Comparison of ENCODE assay signal across 8 cellular contexts in genomic region chr17:67390646-67391480, GRCh38. TPM values are rescaled to one million over a fixed set of nuclear protein-coding genes. Genes with fewer than 3 reads are reported as not detected.
DNase-seq lines count a peak whose midpoint lies in the region; TF ChIP-seq lines count a peak whose summit lies in the region.

No MANE protein-coding gene starts in this region.

- peak overlapping the region; percentile 40 for H3K4me3 Mint-ChIP-seq in activated CD4-positive, alpha-beta memory T cell treated with anti-CD3 and anti-CD28 coated beads, Interleukin-2, amount 10 ng/mL, durations not matched to agents 7 days and 5 days

- H3K9me3 Mint-ChIP-seq in activated CD4-positive, alpha-beta memory T cell treated with anti-CD3 and anti-CD28 coated beads, Interleukin-2, amount 10 ng/mL, durations not matched to agents 7 days and 5 days: no peaks in the 10 kb centered on the region

- CTCF ChIA-PET in activated CD4-positive, alpha-beta memory T cell treated with anti-CD3 and anti-CD28 coated beads, Interleukin-2, amount 10 ng/mL, durations not matched to agents 7 days and 5 days (lab: Charles Lee): interaction anchor here (1.0 to 7.3 kb wide), 6 partner anchors 14 to 91 kb away, joined by 3 to 140 read pairs (median 4); partner anchors contain the start of gene PITPNC1

- in situ Hi-C loops in GM13976 (cut with MboI; ENCODE audit: low sequenced_read_pairs, unreplicated experiment): loop anchor here (25.0 kb wide), 1 partner anchor 196 kb away; no protein-coding TSS in a partner anchor

- DNase-seq in GM13976 (ENCODE audit: low spot score) (peak; percentile 81), HFF-Myc (ENCODE audit: extremely low read depth, low read depth) (peak; percentile 63), NCI-H2029 treated with DMSO at 0.1 percent for 48 hours (lab: John Stamatoyannopoulos, UW) (peak; percentile 83), epithelial cell of proximal tubule (ENCODE audit: low read depth) (peak; percentile 81), nucleus accumbens (lab: John Stamatoyannopoulos, UW) (peak in 39 of 56 donors; percentile 6 to 64 (median 27)), SKM-1 treated with dmso at 0.1 percent for 144 hours (lab: John Stamatoyannopoulos, UW; ENCODE audit: unreplicated experiment) (no peak), NCI-H345 (lab: John Stamatoyannopoulos, UW) (no peak)
- DNase-seq in activated CD4-positive, alpha-beta memory T cell treated with anti-CD3 and anti-CD28 coated beads, Interleukin-2, amount 10 ng/mL, durations not matched to agents 7 days and 5 days: peak; percentile 78

- peak overlapping the region; percentile 78 for H3K27ac Mint-ChIP-seq in activated CD4-positive, alpha-beta memory T cell treated with anti-CD3 and anti-CD28 coated beads, Interleukin-2, amount 10 ng/mL, durations not matched to agents 7 days and 5 days

- POLR2A ChIA-PET in activated CD4-positive, alpha-beta memory T cell treated with anti-CD3 and anti-CD28 coated beads, Interleukin-2, amount 10 ng/mL, durations not matched to agents 7 days and 5 days (lab: Charles Lee): interaction anchor here (0.6 to 3.2 kb wide), 14 partner anchors 13 to 309 kb away, joined by 3 to 29 read pairs (median 5); partner anchors contain the start of genes PITPNC1 and PSMD12

- peaks cover 44% of the 10 kb centered on the region for H3K4me1 Mint-ChIP-seq in activated CD4-positive, alpha-beta memory T cell treated with anti-CD3 and anti-CD28 coated beads, Interleukin-2, amount 10 ng/mL, durations not matched to agents 7 days and 5 days

- H3K36me3 Mint-ChIP-seq in activated CD4-positive, alpha-beta memory T cell treated with anti-CD3 and anti-CD28 coated beads, Interleukin-2, amount 10 ng/mL, durations not matched to agents 7 days and 5 days (ENCODE audit: low read depth): peaks cover 3% of the 10 kb centered on the region

- H3K4me3 ChIP-seq in HFF-Myc (replicated peaks; ENCODE audit: low read depth, low read length) (no peak overlapping the region), epithelial cell of proximal tubule (ENCODE audit: low read depth, low read length) (peak overlapping the region; percentile 34)

- TF ChIP-seq CTCF in GM13976 (IDR thresholded peaks at IDR 0.05; ENCODE audit: borderline replicate concordance, control extremely low read depth, extremely low read depth, insufficient read depth, missing control alignments) (no peak), HFF-Myc (IDR thresholded peaks at IDR 0.05; ENCODE audit: low read depth, low read length, missing control alignments) (no peak), epithelial cell of proximal tubule (conservative IDR thresholded peaks at IDR 0.05; ENCODE audit: low read depth, low read length) (no peak)

- no peaks in the 10 kb centered on the region for H3K27me3 Mint-ChIP-seq in activated CD4-positive, alpha-beta memory T cell treated with anti-CD3 and anti-CD28 coated beads, Interleukin-2, amount 10 ng/mL, durations not matched to agents 7 days and 5 days

RNA-seq across cellular contexts. Expression of gene PITPNC1, which starts 13.8 kb away (rescaled TPM):
- total RNA-seq in activated CD4-positive, alpha-beta memory T cell treated with anti-CD3 and anti-CD28 coated beads, Interleukin-2, amount 10 ng/mL, durations not matched to agents 7 days and 5 days: 10 to 100 TPM; 29.1 to 31.1 TPM
- 11.3 and 18.4 TPM in 2 replicates for total RNA-seq in epithelial cell of proximal tubule

RNA-seq across cellular contexts. Expression of gene PSMD12, which starts 24.5 kb away (rescaled TPM):
- 10 to 100 TPM; 49.3 to 50.0 TPM for total RNA-seq in activated CD4-positive, alpha-beta memory T cell treated with anti-CD3 and anti-CD28 coated beads, Interleukin-2, amount 10 ng/mL, durations not matched to agents 7 days and 5 days
- 20.2 and 44.1 TPM in 2 replicates for total RNA-seq in epithelial cell of proximal tubule

Comparison
In these comparisons a context has a peak if more than half of its experiments do, and no peak if none do; other contexts are left out.
1. DNase-seq: peak in GM13976 (single experiment), HFF-Myc (single experiment), NCI-H2029 treated with DMSO at 0.1 percent for 48 hours (single experiment), activated CD4-positive, alpha-beta memory T cell treated with anti-CD3 and anti-CD28 coated beads, Interleukin-2, amount 10 ng/mL, durations not matched to agents 7 days and 5 days (single experiment), epithelial cell of proximal tubule (single experiment) and nucleus accumbens (39 of 56); none in SKM-1 treated with dmso at 0.1 percent for 144 hours (single experiment) and NCI-H345 (single experiment).